In the genomic region with DNA sequence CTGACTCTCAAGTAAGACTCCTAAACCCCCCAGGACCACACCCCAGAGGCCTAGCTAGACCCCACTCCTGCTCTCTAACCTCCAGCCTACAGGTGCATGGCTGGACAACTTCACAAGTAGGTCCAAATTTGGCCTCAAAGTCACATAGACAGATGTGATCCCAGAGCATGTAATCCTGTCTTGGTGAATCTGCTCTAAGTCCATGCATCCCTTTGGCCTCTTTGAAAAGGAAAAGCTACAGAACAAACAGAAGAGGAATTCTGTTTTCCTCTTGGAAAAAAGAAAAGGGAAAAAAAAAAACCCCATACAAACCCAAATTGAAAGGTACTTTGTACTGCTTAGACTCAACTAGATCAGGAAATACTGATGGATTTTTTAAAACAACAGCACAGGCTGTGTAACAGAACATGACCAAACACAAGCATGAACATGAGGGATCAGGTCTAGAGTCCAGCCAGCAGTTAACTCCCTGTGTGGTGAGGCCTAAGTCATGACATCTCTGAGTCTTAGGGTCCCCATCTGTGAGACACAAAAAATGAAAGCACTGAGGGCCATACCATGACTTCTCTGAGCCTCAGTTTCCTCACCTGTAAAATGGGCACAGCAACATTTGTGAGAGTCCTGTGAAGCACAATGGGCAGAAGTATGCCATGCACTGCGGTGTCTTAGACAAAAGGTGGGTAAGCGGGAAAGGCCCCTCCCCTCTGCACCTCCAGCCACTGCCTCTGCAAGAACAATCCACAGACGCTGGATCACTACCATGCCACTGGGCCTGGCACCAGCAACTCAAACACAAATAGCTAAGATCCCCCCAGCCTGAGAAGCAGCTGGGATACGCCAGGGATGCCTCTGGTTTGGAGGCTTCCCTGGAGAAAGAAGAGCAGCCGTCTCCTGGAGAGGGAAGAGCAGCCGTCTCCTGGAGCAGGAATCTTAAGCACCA, we compare ENCODE assay signal across 11 cellular contexts. TPM values are rescaled to one million over a fixed set of nuclear protein-coding genes. Genes with fewer than 3 reads are reported as not detected.
A peak's percentile ranks its signal among the peaks of the same experiment; 100 is the strongest.
DNase-seq lines count a peak whose midpoint lies in the region; ATAC-seq, FAIRE-seq and TF ChIP-seq lines count a peak whose summit lies in the region.
"Had no signal": no experiment of that assay in that cellular context is flagged by ENCODE, and none has a peak within 500 bp of the region (broad histone marks: within the 10 kb centered on the region; RNA-seq: fewer than 3 reads in every experiment).

No MANE protein-coding gene starts in this region.

- TF ChIP-seq EP300 in A549 (IDR thresholded peaks at IDR 0.05) = no peak

- H3K36me3 ChIP-seq in Peyer's patch (no peaks in the 10 kb centered on the region), pancreas (no peaks in the 10 kb centered on the region)
- H3K36me3 ChIP-seq: MG63 had no signal

- H3K4me1 ChIP-seq in A549 (peaks cover 53% of the 10 kb centered on the region), Peyer's patch (peaks cover 0 to 46% (median 15%) of the 10 kb centered on the region in 4 donors), pancreas (peaks cover 9 to 36% (median 15%) of the 10 kb centered on the region in 3 donors)

- POLR2A ChIA-PET in A549 (lab: Yijun Ruan, JAX) = interaction anchor here (0.7 to 2.4 kb wide), 3 partner anchors 9 to 92 kb away, joined by 4 to 13 read pairs (median 5); a partner anchor contains a TSS

- H3K9me3 ChIP-seq in A549 = no peaks in the 10 kb centered on the region
- H3K9me3 ChIP-seq in Peyer's patch = no peaks in the 10 kb centered on the region
- no peaks in the 10 kb centered on the region for H3K9me3 ChIP-seq in pancreas
- H3K9me3 ChIP-seq: MG63 had no signal

- TF ChIP-seq CTCF in A549 (IDR thresholded peaks at IDR 0.05) (no peak), Peyer's patch (IDR thresholded peaks at IDR 0.05) (no peak), pancreas (IDR thresholded peaks at IDR 0.05) (no peak), omental fat pad (IDR thresholded peaks at IDR 0.05) (no peak)

- no peak for FAIRE-seq in A549 (lab: Jason Lieb, UNC)
- no peak for FAIRE-seq in pancreas (lab: Jason Lieb, UNC)
- FAIRE-seq: GM12878 had no signal

- H3K4me3 ChIP-seq in A549 = 0 out of 3 replicates have a peak overlapping the region, but pooled peaks have one; percentile 6
- H3K4me3 ChIP-seq in Peyer's patch = peak overlapping the region in 1 of 4 donors; percentile 7
- no peak overlapping the region for H3K4me3 ChIP-seq in pancreas
- H3K4me3 ChIP-seq: GM12878, MG63 had no signal

- WGBS in A549 (ENCODE audit: missing lambda C conversion rate) = 70% methylated on average over 6 of the region's 6 CpGs
- 79 to 91% methylated on average over 6 of the region's 6 CpGs for WGBS in pancreas, 2 donors

- CTCF ChIA-PET in A549 (lab: Yijun Ruan, JAX) = interaction anchor here (0.6 to 8.4 kb wide), 9 partner anchors 8 to 98 kb away, joined by 3 to 48 read pairs (median 4); a partner anchor contains a TSS

- no peaks in the 10 kb centered on the region for H3K27me3 ChIP-seq in Peyer's patch
- no peaks in the 10 kb centered on the region for H3K27me3 ChIP-seq in pancreas
- H3K27me3 ChIP-seq: MG63 had no signal

- H3K4me2 ChIP-seq in A549 = peak overlapping the region; percentile 66

- ATAC-seq in A549 (no peak; a peak in 1 of 6 replicates), left ventricle myocardium superior (peak; percentile 3), pancreas (peak in 2 of 4 donors; percentile 2 to 24), GM19035 (IDR thresholded peaks at IDR 0.05; ENCODE audit: unreplicated experiment) (no peak), GM21526 (IDR thresholded peaks at IDR 0.05; ENCODE audit: low FRiP score, unreplicated experiment) (no peak), omental fat pad (ENCODE audit: low FRiP score) (no peak)
- ATAC-seq: GM12878 had no signal

- TF ChIP-seq POLR2A in A549 (IDR thresholded peaks at IDR 0.05; ENCODE audit: low read length) = no peak
- TF ChIP-seq POLR2A in Peyer's patch (IDR thresholded peaks at IDR 0.05) = no peak

- DNase-seq in A549 (ENCODE audit: low read depth in 1 of 2, low spot score in 1 of 2) (no peak), Peyer's patch (no peak), left ventricle myocardium superior (no peak), pancreas (no peak), pons (ENCODE audit: low spot score) (no peak), omental fat pad (ENCODE audit: low spot score) (no peak)
- DNase-seq: activated CD4-positive, alpha-beta memory T cell treated with anti-CD3 and anti-CD28 coated beads, Interleukin-2, amount 10 ng/mL, durations not matched to agents 7 days and 5 days had no signal

- intact Hi-C loops in left ventricle myocardium superior (cut with micrococcal nuclease) = loop anchor here (10.0 kb wide), 1 partner anchor 96 kb away; no protein-coding TSS in a partner anchor
- intact Hi-C loops in pancreas (cut with DNase I) = no loop called here

- no peak for TF ChIP-seq RAD21 in A549 (conservative IDR thresholded peaks at IDR 0.05 in 1 of 2, IDR thresholded peaks at IDR 0.05 in 1 of 2)

- H3K27ac ChIP-seq in A549 = peak overlapping the region; percentile 89 to 91
- H3K27ac ChIP-seq in Peyer's patch = peak overlapping the region; percentile 55 to 91 (median 76)
- H3K27ac ChIP-seq in pancreas = peak overlapping the region in 3 of 4 donors; percentile 44 to 82 (median 56)

TF ChIP-seq in A549, 52 proteins besides CTCF, POLR2A, EP300 and RAD21:
- TF ChIP-seq CEBPB (IDR thresholded peaks at IDR 0.05) (no peak), KDM1A (IDR thresholded peaks at IDR 0.05; ENCODE audit: low read depth) (peak; percentile 92; the same call in 1 of the 2 replicates), ZSCAN20 (CRISPR knock-in tag; IDR thresholded peaks at IDR 0.05) (no peak), RARB (CRISPR knock-in tag; IDR thresholded peaks at IDR 0.05) (no peak), FOSL2 (IDR thresholded peaks at IDR 0.05) (no peak), FOSL2 (CRISPR knock-in tag; IDR thresholded peaks at IDR 0.05) (no peak), RCOR1 (IDR thresholded peaks at IDR 0.05; ENCODE audit: low read depth, low read length) (peak; percentile 80; the same call in 1 of the 2 replicates), ZFP36 (IDR thresholded peaks at IDR 0.05; ENCODE audit: borderline replicate concordance, partially characterized antibody) (no peak), KDM5A (IDR thresholded peaks at IDR 0.05) (no peak)

RNA-seq across cellular contexts. Expression of a gene that starts 9.9 kb away (rescaled TPM):
- polyA plus RNA-seq in A549 (2011; rRNA removed) (2.6 and 4.3 TPM in 2 replicates), A549 (2017; fragmentation: RNase III; extraction: RNeasy Plus Mini Kit Qiagen cat#74134 plus additional on column Dnase treatment) (10.8 to 14.6 TPM (median 13.6 TPM) in 3 replicates), pancreas (10 to 100 TPM in 1 of 2 donors, 1 to 10 TPM in 1; 8.2 to 13.2 TPM)
- polyA plus RNA-seq in A549 (2012; cell fraction: cytosol; rRNA removed) = 6.8 and 10.0 TPM in 2 replicates
- 28.6 and 38.4 TPM in 2 replicates for polyA plus RNA-seq in A549 (2012; cell fraction: nucleus; rRNA removed)
- polyA minus RNA-seq in A549 (2011; rRNA and poly(A)+ RNA removed) = 12.0 and 13.5 TPM in 2 replicates
- total RNA-seq in Peyer's patch (10 to 100 TPM; 12.3 to 37.0 (median 23.6) TPM), left ventricle myocardium superior (20.8 TPM), pancreas (1 to 10 TPM; 4.4 to 9.8 (median 5.6) TPM), omental fat pad (10 to 100 TPM in 3 of 4 donors, 1 to 10 TPM in 1; 2.8 to 19.5 (median 14.2) TPM)
